Comparison of ENCODE assay signal across 8 cellular contexts in the genomic region with DNA sequence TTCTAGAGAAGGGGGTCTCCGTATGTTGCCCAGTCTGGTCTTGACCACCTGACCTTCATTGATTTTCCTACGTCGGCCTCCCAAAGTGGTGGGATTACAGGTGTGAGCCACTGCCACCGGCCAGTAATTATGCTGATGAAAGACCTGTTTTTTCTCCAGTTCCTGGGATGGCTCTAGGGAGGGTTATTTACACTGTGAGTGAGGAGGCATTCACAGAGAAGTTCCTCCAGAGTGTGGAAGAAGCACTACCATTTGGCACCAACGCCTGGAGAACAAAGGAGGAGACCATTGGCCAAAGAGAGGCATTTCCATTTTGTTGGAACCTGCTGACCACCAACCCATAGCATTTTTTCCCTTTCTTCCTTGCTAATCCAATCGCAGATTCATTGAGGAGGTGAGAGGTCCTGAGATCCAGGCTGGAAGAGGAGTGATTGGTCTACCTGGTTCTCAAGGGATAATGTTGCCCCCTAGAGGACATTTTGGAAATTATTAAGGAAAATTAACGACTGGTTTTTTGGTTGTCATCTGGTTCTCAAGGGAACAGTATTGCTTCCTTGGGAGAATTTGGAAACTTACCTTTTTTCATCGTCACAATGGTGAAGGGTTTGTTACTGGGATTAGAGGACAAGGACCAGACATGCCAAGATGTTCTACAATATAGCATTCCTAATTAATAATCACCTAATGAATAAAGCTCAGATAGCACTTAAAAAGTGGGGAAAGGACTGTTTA. TPM values are rescaled to one million over a fixed set of nuclear protein-coding genes. Genes with fewer than 3 reads are reported as not detected.
DNase-seq lines count a peak whose midpoint lies in the region; FAIRE-seq and TF ChIP-seq lines count a peak whose summit lies in the region.

No MANE protein-coding gene starts in this region.

- no peaks in the 10 kb centered on the region for H3K36me3 ChIP-seq in osteoblast (ENCODE audit: insufficient read depth, low read length)

- TF ChIP-seq CTCF in AG09319 (IDR thresholded peaks at IDR 0.05; ENCODE audit: low read depth, low read length) = peak; percentile 43
- TF ChIP-seq CTCF in foreskin fibroblast (IDR thresholded peaks at IDR 0.05; ENCODE audit: low read depth, low read length) = peak; percentile 50
- peak; percentile 68 for TF ChIP-seq CTCF in osteoblast (IDR thresholded peaks at IDR 0.05; ENCODE audit: extremely low read depth, low read depth, low read length)

- peak overlapping the region; percentile 60 for H2AFZ ChIP-seq in osteoblast (ENCODE audit: low read length)

- H3K79me2 ChIP-seq in osteoblast (ENCODE audit: insufficient read depth, low read length) = no peaks in the 10 kb centered on the region

- H3K27me3 ChIP-seq in osteoblast (ENCODE audit: insufficient read depth, low read length) = no peaks in the 10 kb centered on the region

- H3K9me3 ChIP-seq in osteoblast (ENCODE audit: low read depth, low read length) = no peaks in the 10 kb centered on the region

- H4K20me1 ChIP-seq in osteoblast (ENCODE audit: insufficient read depth, low read length) = no peaks in the 10 kb centered on the region

- DNase-seq in AG09319 (ENCODE audit: extremely low read depth, low read depth) (no peak), GM12892 (ENCODE audit: insufficient read length) (peak; percentile 32), NCI-H2029 treated with DMSO at 0.1 percent for 48 hours (lab: John Stamatoyannopoulos, UW) (peak; percentile 80), UCSD-AML1 (lab: John Stamatoyannopoulos, UW; ENCODE audit: unreplicated experiment) (peak; percentile 14), foreskin fibroblast (peak; percentile 59 to 83), osteoblast (ENCODE audit: insufficient read length, low spot score, missing footprints) (peak; percentile 69), HK-2 (ENCODE audit: unreplicated experiment) (no peak), SKM-1 (lab: John Stamatoyannopoulos, UW; ENCODE audit: unreplicated experiment) (no peak)

- no peak for TF ChIP-seq POLR2A in GM12892 (IDR thresholded peaks at IDR 0.05; ENCODE audit: low read depth, low read length)

- H3K27ac ChIP-seq in osteoblast (ENCODE audit: low read depth, low read length) = no peak overlapping the region

- peaks cover 16% of the 10 kb centered on the region for H3K4me1 ChIP-seq in osteoblast (ENCODE audit: insufficient read depth, low read length)

- FAIRE-seq in GM12892 (lab: Jason Lieb, UNC) = peak; percentile 61

- H3K4me2 ChIP-seq in osteoblast (ENCODE audit: insufficient read depth, low read length) = no peak overlapping the region

- H3K4me3 ChIP-seq in foreskin fibroblast (ENCODE audit: low read depth in 1 of 2, low read length in 2 of 2) (no peak overlapping the region), osteoblast (ENCODE audit: insufficient read depth, low read length) (no peak overlapping the region)

RNA-seq across cellular contexts. Expression of a gene that starts 5.5 kb away (rescaled TPM):
- polyA plus RNA-seq in GM12892 (2012; ENCODE audit: missing spikeins) = 109 TPM
- total RNA-seq in osteoblast = 99.9 and 105 TPM in 2 replicates

RNA-seq across cellular contexts. Expression of a gene that starts 11.5 kb away (rescaled TPM):
- polyA plus RNA-seq in GM12892 (2012; ENCODE audit: missing spikeins) = 26.0 TPM
- 10.9 and 14.1 TPM in 2 replicates for total RNA-seq in osteoblast

Comparison
In these comparisons a context has a peak if more than half of its experiments do, and no peak if none do; other contexts are left out.
1. DNase-seq: peak in GM12892 (single experiment), NCI-H2029 treated with DMSO at 0.1 percent for 48 hours (single experiment), UCSD-AML1 (single experiment), foreskin fibroblast (2 of 2) and osteoblast (single experiment); none in AG09319 (single experiment), HK-2 (single experiment) and SKM-1 (single experiment).
2. Peak in every context shown above with its lines, with median percentiles within 50 percentile points of each other: CTCF ChIP-seq.